In the genomic region with DNA sequence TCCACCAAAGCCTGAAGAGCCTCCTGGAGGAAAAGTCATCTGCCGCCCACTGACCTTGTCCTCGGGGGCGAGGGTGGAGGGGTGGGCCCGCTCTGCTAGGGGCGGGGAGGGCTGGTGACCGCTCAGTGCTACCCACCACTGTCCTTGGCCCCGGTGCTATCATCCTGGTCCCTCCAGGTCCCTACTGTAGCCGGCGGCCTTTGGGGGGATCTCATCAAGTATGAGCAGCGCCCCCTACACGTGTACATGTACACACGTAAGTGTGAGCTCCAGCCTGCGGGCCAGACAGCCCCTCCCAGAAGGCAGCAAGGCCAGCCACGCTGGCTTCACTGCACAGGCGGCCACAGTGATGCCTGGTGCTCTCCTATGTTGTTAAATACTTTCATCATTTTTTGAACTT, we compare ENCODE assay signal across 17 cellular contexts. TPM values are rescaled to one million over a fixed set of nuclear protein-coding genes. Genes with fewer than 3 reads are reported as not detected.
DNase-seq lines count a peak whose midpoint lies in the region; ATAC-seq, FAIRE-seq and TF ChIP-seq lines count a peak whose summit lies in the region.
"Had no signal": no experiment of that assay in that cellular context is flagged by ENCODE, and none has a peak within 500 bp of the region (broad histone marks: within the 10 kb centered on the region; RNA-seq: fewer than 3 reads in every experiment).

No MANE protein-coding gene starts in this region.

- H3K9ac ChIP-seq in K562 (ENCODE audit: insufficient read depth in 1 of 2, low read depth in 2 of 2, low read length in 2 of 2) = peak overlapping the region in 1 of 2 experiments; percentile 58; a peak in 1 of 4 replicates
- H3K9ac ChIP-seq in trophoblast cell (ENCODE audit: low read length) = no peak overlapping the region
- H3K9ac ChIP-seq: GM23248 had no signal

- H2AFZ ChIP-seq in K562 (ENCODE audit: low read depth, low read length) = no peak overlapping the region
- no peak overlapping the region for H2AFZ ChIP-seq in trophoblast cell (ENCODE audit: insufficient read depth, low read length, poor library complexity)
- H2AFZ ChIP-seq: GM23248 had no signal

- no peak for TF ChIP-seq POLR2A in K562 (conservative IDR thresholded peaks at IDR 0.05)

- H3K9me1 ChIP-seq in K562 (ENCODE audit: control insufficient read depth, insufficient read depth, low read length) = no peaks in the 10 kb centered on the region

- H2BK5ac ChIP-seq in trophoblast cell (ENCODE audit: low read depth, low read length, poor library complexity) = no peak overlapping the region

- H3K79me2 ChIP-seq in K562 (ENCODE audit: control insufficient read depth, insufficient read depth, low read length) (no peaks in the 10 kb centered on the region), trophoblast cell (ENCODE audit: control insufficient read depth, insufficient read depth, low read length, poor library complexity) (no peaks in the 10 kb centered on the region)

- peak in 1 of 2 experiments; percentile 26; a peak in 1 of 4 replicates for TF ChIP-seq RAD21 in K562 (CRISPR knock-in tag; conservative IDR thresholded peaks at IDR 0.05 in 1 of 2, IDR thresholded peaks at IDR 0.05 in 1 of 2)

- no peak overlapping the region for H3K14ac ChIP-seq in trophoblast cell (ENCODE audit: low read length)

- no peak for TF ChIP-seq EP300 in K562 (IDR thresholded peaks at IDR 0.05; ENCODE audit: low read length)

- no peak overlapping the region for H4K91ac ChIP-seq in trophoblast cell (ENCODE audit: low read depth, low read length)

- TF ChIP-seq CTCF in K562 (IDR thresholded peaks at IDR 0.05 in 2 of 3, conservative IDR thresholded peaks at IDR 0.05 in 1 of 3; ENCODE audit: insufficient read depth in 2 of 3, low read depth in 1 of 3, low read length in 3 of 3) = peak; percentile 48 to 55 (median 53); a peak in 5 of 6 replicates

- peak; percentile 63 for FAIRE-seq in K562 (lab: Jason Lieb, UNC)
- FAIRE-seq: TTC549 had no signal

- no peak overlapping the region for H2BK12ac ChIP-seq in trophoblast cell (ENCODE audit: low read length)

- CTCF ChIA-PET in K562 (lab: Yijun Ruan, JAX; ENCODE audit: low intra/inter-chr PET ratio) = no interaction called here

- no peak overlapping the region for H3K23ac ChIP-seq in trophoblast cell (ENCODE audit: low read length)

- H3K27ac ChIP-seq in K562 (ENCODE audit: extremely low read depth, low read depth, low read length) = no peak overlapping the region
- H3K27ac ChIP-seq in trophoblast cell (ENCODE audit: low read depth, low read length) = no peak overlapping the region
- H3K27ac ChIP-seq: 22Rv1, GM23248, neutrophil had no signal

- H3K4me1 ChIP-seq in K562 (replicated peaks in 1 of 2; ENCODE audit: control insufficient read depth in 2 of 2, insufficient read depth in 2 of 2, low read length in 2 of 2) (peaks cover 6 to 58% of the 10 kb centered on the region in 2 experiments; a peak in 3 of 5 replicates), trophoblast cell (ENCODE audit: control insufficient read depth in 1 of 2, insufficient read depth in 2 of 2, low read length in 2 of 2) (peaks cover under 1 to 6% of the 10 kb centered on the region in 2 experiments)

- H3K79me1 ChIP-seq in trophoblast cell (ENCODE audit: low read length) = no peaks in the 10 kb centered on the region

- H3K4me2 ChIP-seq in K562 (ENCODE audit: insufficient read depth, low read length) (no peak overlapping the region), trophoblast cell (ENCODE audit: low read length) (no peak overlapping the region)

- H2AK5ac ChIP-seq in trophoblast cell (ENCODE audit: low read length) = no peak overlapping the region

- H3K4me3 ChIP-seq in K562 = no peak overlapping the region
- no peak overlapping the region for H3K4me3 ChIP-seq in trophoblast cell (ENCODE audit: low read depth, low read length)
- H3K4me3 ChIP-seq: GM23248 had no signal

- H3K9me3 ChIP-seq in K562 (replicated peaks; ENCODE audit: control insufficient read depth, insufficient read depth, low read depth, low read length) (no peaks in the 10 kb centered on the region), trophoblast cell (ENCODE audit: insufficient read depth, low read depth, low read length) (peaks cover 2% of the 10 kb centered on the region)
- H3K9me3 ChIP-seq: neutrophil had no signal

- H4K8ac ChIP-seq in trophoblast cell (ENCODE audit: low read depth, low read length) = no peak overlapping the region

- 36% methylated on average over 13 of the region's 15 CpGs for WGBS in K562 (ENCODE audit: insufficient coverage, low coverage, missing lambda C conversion rate)
- WGBS in trophoblast cell (ENCODE audit: extremely low coverage, insufficient coverage, insufficient read length) = no CpG with 5 or more reads among the region's 15 CpGs

- peaks cover 2 to 17% of the 10 kb centered on the region in 2 experiments; a peak in 2 of 5 replicates for H3K27me3 ChIP-seq in K562 (ENCODE audit: control insufficient read depth in 2 of 2, insufficient read depth in 2 of 2, low read length in 2 of 2)
- no peaks in the 10 kb centered on the region for H3K27me3 ChIP-seq in trophoblast cell (ENCODE audit: insufficient read depth, low read length)
- H3K27me3 ChIP-seq: neutrophil had no signal

- no peaks in the 10 kb centered on the region for H3K36me3 ChIP-seq in K562 (ENCODE audit: control insufficient read depth, insufficient read depth, low read length)
- H3K36me3 ChIP-seq in trophoblast cell (ENCODE audit: control insufficient read depth in 1 of 2, insufficient read depth in 2 of 2, low read length in 2 of 2) = peaks cover 75 to 79% of the 10 kb centered on the region in 2 experiments

- H2BK120ac ChIP-seq in trophoblast cell (ENCODE audit: insufficient read depth, low read length, poor library complexity) = no peak overlapping the region

- POLR2A ChIA-PET in K562 (lab: Yijun Ruan, JAX) = interaction anchor here (0.6 kb wide), 1 partner anchor 18 kb away, joined by 3 read pairs; no protein-coding TSS in a partner anchor

- no peak overlapping the region for H4K12ac ChIP-seq in trophoblast cell (ENCODE audit: low read depth, low read length)

- intact Hi-C loops in K562 (cut with micrococcal nuclease) (loop anchor here (10.0 kb wide), 1 partner anchor 87 kb away; no protein-coding TSS in a partner anchor), posterior vena cava (cut with DNase I) (no loop called here)

- peaks cover 5% of the 10 kb centered on the region; the same call in 1 of the 2 replicates for H4K20me1 ChIP-seq in K562 (replicated peaks; ENCODE audit: control insufficient read depth, insufficient read depth, low read length)

- in situ Hi-C loops in K562 (cut with MboI) = no loop called here

- peak; percentile 65 for ATAC-seq in K562
- ATAC-seq: activated CD8-positive, alpha-beta memory T cell treated with anti-CD3 and anti-CD28 coated beads, Interleukin-2, amount 10 ng/mL, durations not matched to agents 7 days and 5 days; activated naive CD4-positive, alpha-beta T cell treated with anti-CD3 and anti-CD28 coated beads, Interleukin-2, amount 50 U/mL, for 72 hours; esophagus mucosa had no signal

- H3K18ac ChIP-seq in trophoblast cell (ENCODE audit: low read length) = no peak overlapping the region

- peak; percentile 51 for DNase-seq in DMS 273 (lab: John Stamatoyannopoulos, UW; ENCODE audit: unreplicated experiment)
- DNase-seq in DMS 273 treated with DMSO at 0.1 percent for 48 hours (lab: John Stamatoyannopoulos, UW) = no peak
- peak; percentile 13 for DNase-seq in MV-4-11 (lab: John Stamatoyannopoulos, UW)
- peak; percentile 58 to 64 (median 60) for DNase-seq in K562 (ENCODE audit: extremely low read depth in 1 of 4, low spot score in 3 of 4)
- peak; percentile 78 for DNase-seq in posterior vena cava (ENCODE audit: low spot score)
- no peak for DNase-seq in NCI-H748 (lab: John Stamatoyannopoulos, UW; ENCODE audit: unreplicated experiment)
- DNase-seq in trophoblast cell = no peak
- DNase-seq in NCI-H2107 (lab: John Stamatoyannopoulos, UW) = no peak
- DNase-seq: activated CD8-positive, alpha-beta memory T cell treated with anti-CD3 and anti-CD28 coated beads, Interleukin-2, amount 10 ng/mL, durations not matched to agents 7 days and 5 days; GM23248; NCI-H524 had no signal

- no peak overlapping the region for H3K4ac ChIP-seq in trophoblast cell (ENCODE audit: low read depth, low read length)

- no TSS peak for BruUV-seq in K562 (replicated peaks; lab: Mats Ljungman, UMichigan)

RNA-seq across cellular contexts. Expression of a gene that starts 19.6 kb away (rescaled TPM):
- 4.3 and 18.5 TPM in 2 replicates for total RNA-seq in K562 (2011; cell fraction: chromatin; rRNA removed; ENCODE audit: low replicate concordance)
- total RNA-seq in K562 (2011; cell fraction: nucleolus; rRNA removed) = 13.6 and 17.2 TPM in 2 replicates
- total RNA-seq in K562 (2011; cell fraction: nucleoplasm; rRNA removed) = 8.4 and 9.7 TPM in 2 replicates
- 1.4 and 1.5 TPM in 2 replicates for total RNA-seq in K562 (2014; rRNA removed)
- 0.06 and 0.11 TPM in 2 replicates for total RNA-seq in K562 (2014; rRNA removed; fragmentation: Illumina TruSeq; extraction: Trizol)
- 0.62 and 0.79 TPM in 2 replicates for total RNA-seq in K562 (2015; rRNA removed; fragmentation: Illumina TruSeq; extraction: Trizol)
- total RNA-seq in K562 (2021) = 4.9 and 5.5 TPM in 2 replicates
- 1.7 and 4.5 TPM in 2 replicates for polyA plus RNA-seq in K562 (2011; rRNA removed)
- 2.7 and 5.1 TPM in 2 replicates for polyA plus RNA-seq in K562 (2011; cell fraction: cytosol; rRNA removed)
- 13.6 and 13.8 TPM in 2 replicates for polyA plus RNA-seq in K562 (2011; cell fraction: nucleus; rRNA removed)
- polyA plus RNA-seq in K562 (2012) = 3.5 and 7.4 TPM in 2 replicates
- 1.1 and 2.0 TPM in 2 replicates for polyA plus RNA-seq in K562 (2014; fragmentation: Illumina TruSeq; extraction: Trizol)
- polyA plus RNA-seq in K562 (2014; fragmentation: Nextera tagmentation; extraction: Ambion mirVana) = under 1 TPM; 0.01 to 0.04 TPM
- polyA plus RNA-seq in K562 (2014; rRNA removed) = 1.1 and 1.9 TPM in 2 replicates
- 0.96 and 1.1 TPM in 2 replicates for polyA minus RNA-seq in K562 (2011; rRNA and poly(A)+ RNA removed)
- 5.5 and 6.6 TPM in 2 replicates for polyA minus RNA-seq in K562 (2011; cell fraction: cytosol; rRNA and poly(A)+ RNA removed)
- polyA minus RNA-seq in K562 (2011; cell fraction: nucleus; rRNA and poly(A)+ RNA removed) = 5.7 and 5.9 TPM in 2 replicates
- total RNA-seq in posterior vena cava = 10 to 100 TPM; 50.1 to 51.6 TPM
- polyA plus RNA-seq in trophoblast cell (2013) = 117 and 118 TPM in 2 replicates

RNA-seq across cellular contexts. Expression of a gene that starts 36.7 kb away (rescaled TPM):
- 0.07 and 0.12 TPM in 2 replicates for total RNA-seq in K562 (2011; cell fraction: chromatin; rRNA removed; ENCODE audit: low replicate concordance)
- 0.17 TPM in 1 of 2 replicates, not detected in the other for total RNA-seq in K562 (2011; cell fraction: nucleolus; rRNA removed)
- 0.07 and 0.08 TPM in 2 replicates for total RNA-seq in K562 (2011; cell fraction: nucleoplasm; rRNA removed)
- not detected in 2 replicates for total RNA-seq in K562 (2014; rRNA removed)
- not detected in 2 replicates for total RNA-seq in K562 (2014; rRNA removed; fragmentation: Illumina TruSeq; extraction: Trizol)
- total RNA-seq in K562 (2015; rRNA removed; fragmentation: Illumina TruSeq; extraction: Trizol) = not detected in 2 replicates
- total RNA-seq in K562 (2021) = not detected in 2 replicates
- polyA plus RNA-seq in K562 (2011; rRNA removed) = not detected in 2 replicates
- not detected in 2 replicates for polyA plus RNA-seq in K562 (2011; cell fraction: cytosol; rRNA removed)
- polyA plus RNA-seq in K562 (2011; cell fraction: nucleus; rRNA removed) = not detected in 2 replicates
- 0.04 and 0.08 TPM in 2 replicates for polyA plus RNA-seq in K562 (2012)
- polyA plus RNA-seq in K562 (2014; fragmentation: Illumina TruSeq; extraction: Trizol) = not detected in 2 replicates
- not detected for polyA plus RNA-seq in K562 (2014; fragmentation: Nextera tagmentation; extraction: Ambion mirVana)
- not detected in 2 replicates for polyA plus RNA-seq in K562 (2014; rRNA removed)
- polyA minus RNA-seq in K562 (2011; rRNA and poly(A)+ RNA removed) = 0.04 TPM in 1 of 2 replicates, not detected in the other
- not detected in 2 replicates for polyA minus RNA-seq in K562 (2011; cell fraction: cytosol; rRNA and poly(A)+ RNA removed)
- polyA minus RNA-seq in K562 (2011; cell fraction: nucleus; rRNA and poly(A)+ RNA removed) = not detected in 2 replicates
- total RNA-seq in posterior vena cava = 1 to 10 TPM in 1 of 2 donors, under 1 TPM in 1; 0.32 to 1.1 TPM
- polyA plus RNA-seq in trophoblast cell (2013) = 0.41 and 0.64 TPM in 2 replicates
- total RNA-seq: MCF 10A had no signal

Comparison
In these comparisons a context has a peak if more than half of its experiments do, and no peak if none do; other contexts are left out.
1. DNase-seq: peak in DMS 273 (single experiment), MV-4-11 (single experiment), K562 (4 of 4) and posterior vena cava (single experiment); none in DMS 273 treated with DMSO at 0.1 percent for 48 hours (single experiment), NCI-H748 (single experiment), trophoblast cell (0 of 2) and NCI-H2107 (single experiment).